ENCODE assay signal across 15 cellular contexts in genomic region chr9:127634021-127634420, GRCh38. TPM values are rescaled to one million over a fixed set of nuclear protein-coding genes. Genes with fewer than 3 reads are reported as not detected.
DNase-seq lines count a peak whose midpoint lies in the region; ATAC-seq and TF ChIP-seq lines count a peak whose summit lies in the region.
"Had no signal": no experiment of that assay in that cellular context is flagged by ENCODE, and none has a peak within 500 bp of the region (broad histone marks: within the 10 kb centered on the region; RNA-seq: fewer than 3 reads in every experiment).

No MANE protein-coding gene starts in this region.

- DNase-seq in WTC11 (ENCODE audit: low spot score) (no peak), heart right ventricle (peak in 1 of 2 donors; percentile 76), NOMO-1 (lab: John Stamatoyannopoulos, UW; ENCODE audit: unreplicated experiment in 2 of 2) (no peak), GM03348 (ENCODE audit: low spot score) (no peak)
- DNase-seq in activated CD4-positive, alpha-beta T cell treated with anti-CD3 and anti-CD28 coated beads for 1 hour: no peak
- DNase-seq: activated CD8-positive, alpha-beta T cell treated with anti-CD3 and anti-CD28 coated beads, Interleukin-2, amount 10 ng/mL, durations not matched to agents 7 days and 5 days; aorta; Calu3; immature natural killer cell; psoas muscle; stimulated activated CD4-positive, alpha-beta T cell treated with anti-CD3 and anti-CD28 coated beads, Interleukin-2, amount 100 ng/mL, for 48 hours had no signal

- H3K9ac ChIP-seq in BLaER1 treated with 17β-estradiol and CSF1 and Interleukin-3, amounts not matched to agents 10 nM and 100 nM: no peak overlapping the region

- no peaks in the 10 kb centered on the region for H3K27me3 Mint-ChIP-seq in WTC11 (ENCODE audit: low read depth)
- H3K27me3 Mint-ChIP-seq in nephron (ENCODE audit: low read depth): no peaks in the 10 kb centered on the region

- H3K9me3 Mint-ChIP-seq in WTC11 (no peaks in the 10 kb centered on the region), nephron (no peaks in the 10 kb centered on the region)
- H3K9me3 Mint-ChIP-seq: immature natural killer cell had no signal

- POLR2A ChIA-PET in WTC11 (lab: Charles Lee): interaction anchor here (1.1 to 1.2 kb wide), 2 partner anchors 11 to 20 kb away, joined by 3 to 4 read pairs; no protein-coding TSS in a partner anchor

- peak overlapping the region; percentile 14 to 65 (median 51) for H3K4me2 ChIP-seq in BLaER1 treated with 17β-estradiol and CSF1 and Interleukin-3, amounts not matched to agents 10 nM and 100 nM

- peaks cover 8 to 24% (median 13%) of the 10 kb centered on the region in 10 experiments for H3K4me1 ChIP-seq in BLaER1 treated with 17β-estradiol and CSF1 and Interleukin-3, amounts not matched to agents 10 nM and 100 nM
- H3K4me1 ChIP-seq in heart right ventricle: peaks cover 10 to 87% (median 44%) of the 10 kb centered on the region in 9 donors
- H3K4me1 ChIP-seq: psoas muscle, SJSA1 had no signal

- 49 to 58% methylated on average over 7 of the region's 7 CpGs for WGBS in heart right ventricle, 2 donors

- intact Hi-C loops in heart right ventricle (cut with DNase I): no loop called here

- H3K4me1 Mint-ChIP-seq in WTC11: peaks cover 36% of the 10 kb centered on the region
- H3K4me1 Mint-ChIP-seq in nephron: peaks cover 49% of the 10 kb centered on the region
- H3K4me1 Mint-ChIP-seq: immature natural killer cell had no signal

- no peak overlapping the region for H3K27ac ChIP-seq in BLaER1 treated with 17β-estradiol and CSF1 and Interleukin-3, amounts not matched to agents 10 nM and 100 nM
- peak overlapping the region in 9 of 10 donors; percentile 28 to 87 (median 69) for H3K27ac ChIP-seq in heart right ventricle
- H3K27ac ChIP-seq: psoas muscle, SJSA1 had no signal

- peaks cover 0 to 22% (median 0%) of the 10 kb centered on the region in 11 experiments; a peak in 5 of 22 replicates for H4K20me1 ChIP-seq in BLaER1 treated with 17β-estradiol and CSF1 and Interleukin-3, amounts not matched to agents 10 nM and 100 nM

- H3K9me3 ChIP-seq in BLaER1 treated with 17β-estradiol and CSF1 and Interleukin-3, amounts not matched to agents 10 nM and 100 nM (replicated peaks in 1 of 11): peaks cover 0 to 17% (median 6%) of the 10 kb centered on the region in 11 experiments; a peak in 7 of 22 replicates
- H3K9me3 ChIP-seq in heart right ventricle: no peaks in the 10 kb centered on the region
- H3K9me3 ChIP-seq: psoas muscle, SJSA1 had no signal

- TF ChIP-seq CTCF in WTC11 (IDR thresholded peaks at IDR 0.05): no peak
- no peak for TF ChIP-seq CTCF in heart right ventricle (IDR thresholded peaks at IDR 0.05)
- TF ChIP-seq CTCF in nephron (IDR thresholded peaks at IDR 0.05; ENCODE audit: unreplicated experiment in 3 of 3): no peak

- H3K27ac Mint-ChIP-seq in WTC11: peak overlapping the region; percentile 66; the same call in 1 of the 2 replicates
- H3K27ac Mint-ChIP-seq in nephron: peak overlapping the region; percentile 25 to 76 (median 40)
- H3K27ac Mint-ChIP-seq: activated CD8-positive, alpha-beta T cell treated with anti-CD3 and anti-CD28 coated beads, Interleukin-2, amount 10 ng/mL, durations not matched to agents 7 days and 5 days; immature natural killer cell had no signal

- peaks cover 0 to 4% (median 0%) of the 10 kb centered on the region in 11 experiments; a peak in 2 of 22 replicates for H3K36me3 ChIP-seq in BLaER1 treated with 17β-estradiol and CSF1 and Interleukin-3, amounts not matched to agents 10 nM and 100 nM
- H3K36me3 ChIP-seq in heart right ventricle: no peaks in the 10 kb centered on the region
- H3K36me3 ChIP-seq: SJSA1 had no signal

- no peaks in the 10 kb centered on the region for H3K27me3 ChIP-seq in BLaER1 treated with 17β-estradiol and CSF1 and Interleukin-3, amounts not matched to agents 10 nM and 100 nM
- H3K27me3 ChIP-seq in heart right ventricle: no peaks in the 10 kb centered on the region
- H3K27me3 ChIP-seq: SJSA1 had no signal

- H3K36me3 Mint-ChIP-seq in WTC11: no peaks in the 10 kb centered on the region
- no peaks in the 10 kb centered on the region for H3K36me3 Mint-ChIP-seq in nephron (ENCODE audit: low read depth)

- CTCF ChIA-PET in WTC11 (lab: Charles Lee): interaction anchor here (0.8 to 2.1 kb wide), 8 partner anchors 12 to 108 kb away, joined by 3 to 15 read pairs (median 3); partner anchors contain the start of genes PTRH1 and TOR2A

- H3K4me3 Mint-ChIP-seq in WTC11 (no peak overlapping the region), nephron (no peak overlapping the region)
- H3K4me3 Mint-ChIP-seq: activated CD8-positive, alpha-beta T cell treated with anti-CD3 and anti-CD28 coated beads, Interleukin-2, amount 10 ng/mL, durations not matched to agents 7 days and 5 days; immature natural killer cell had no signal

- ATAC-seq in WTC11 (peak; percentile 77), heart right ventricle (peak; percentile 36 to 88 (median 77)), GM21390 (IDR thresholded peaks at IDR 0.05; ENCODE audit: unreplicated experiment) (no peak)
- ATAC-seq: activated CD8-positive, alpha-beta T cell treated with anti-CD3 and anti-CD28 coated beads, Interleukin-2, amount 10 ng/mL, durations not matched to agents 7 days and 5 days; psoas muscle had no signal

- H3K4me3 ChIP-seq in BLaER1 treated with 17β-estradiol and CSF1 and Interleukin-3, amounts not matched to agents 10 nM and 100 nM: no peak overlapping the region
- peak overlapping the region in 2 of 10 donors; percentile 6 to 12 for H3K4me3 ChIP-seq in heart right ventricle
- H3K4me3 ChIP-seq: psoas muscle, SJSA1 had no signal

TF ChIP-seq in WTC11, 78 proteins besides CTCF, POLR2A, EP300 and RAD21:
- TF ChIP-seq ETV6 (CRISPR knock-in tag; IDR thresholded peaks at IDR 0.05) (peak; percentile 84), ZNF532 (CRISPR knock-in tag; IDR thresholded peaks at IDR 0.05; ENCODE audit: borderline replicate concordance) (no peak), ATF3 (CRISPR knock-in tag; conservative IDR thresholded peaks at IDR 0.05) (no peak), FOXP4 (CRISPR knock-in tag; IDR thresholded peaks at IDR 0.05) (peak; percentile 51; the same call in 1 of the 2 replicates)
TF ChIP-seq in WTC11: peak in this region for 2.

RNA-seq across cellular contexts. Expression of gene STXBP1, which starts 21.9 kb away (rescaled TPM):
- total RNA-seq in WTC11 (2021) (37.1 to 45.6 TPM (median 40.3 TPM) in 3 replicates), heart right ventricle (10 to 100 TPM; 36.8 to 59.2 (median 49.4) TPM)
- 10 to 100 TPM; 14.4 to 16.5 TPM for polyA plus RNA-seq in heart right ventricle

Comparison
In these comparisons a context has a peak if more than half of its experiments do, and no peak if none do; other contexts are left out.
1. H3K27ac ChIP-seq: peak in heart right ventricle (9 of 10); none in BLaER1 treated with 17β-estradiol and CSF1 and Interleukin-3, amounts not matched to agents 10 nM and 100 nM (0 of 11).